Comparison of ENCODE assay signal across 38 cellular contexts in genomic region chr1:233065655-233066054, GRCh38.
"Had no signal": no experiment of that assay in that cellular context is flagged by ENCODE, and none has a peak within 500 bp of the region (broad histone marks: within the 10 kb centered on the region; RNA-seq: fewer than 3 reads in every experiment).

No MANE protein-coding gene starts in this region.

- H3K4me1 Mint-ChIP-seq: activated CD4-positive, alpha-beta T cell treated with anti-CD3 and anti-CD28 coated beads for 36 hours; activated naive CD8-positive, alpha-beta T cell treated with anti-CD3 and anti-CD28 coated beads for 36 hours; mesothelial cell of epicardium; naive B cell; stimulated activated memory B cell treated with anti-CD40 and anti-IgM and Interleukin-4, amounts not matched to agents 10 μg/mL and 1 μg/mL and 100 μg/mL, for 72 hours; stimulated activated naive CD8-positive, alpha-beta T cell treated with anti-CD3 and anti-CD28 coated beads, Interleukin-15, amount 100 ng/mL, for 72 hours had no signal

- H3K4me3 Mint-ChIP-seq: activated CD4-positive, alpha-beta T cell treated with anti-CD3 and anti-CD28 coated beads for 36 hours; activated naive CD4-positive, alpha-beta T cell treated with anti-CD3 and anti-CD28 coated beads for 36 hours; activated naive CD8-positive, alpha-beta T cell treated with anti-CD3 and anti-CD28 coated beads for 36 hours; activated T-helper 1 cell treated with anti-CD3 and anti-CD28 coated beads, Interleukin-12 subunit alpha, Interleukin-12 subunit beta, Interleukin-2, Interleukin-4 antibody, amounts not matched to agents 30 ng/mL and 10 ng/mL and 1 ng/mL, durations not matched to agents 14 hours and 24 hours and 36 hours; mesothelial cell of epicardium; nephron progenitor cell; stimulated activated memory B cell treated with anti-CD40 and anti-IgM and Interleukin-4, amounts not matched to agents 10 μg/mL and 1 μg/mL and 100 μg/mL, for 72 hours; stimulated activated naive CD8-positive, alpha-beta T cell treated with anti-CD3 and anti-CD28 coated beads, Interleukin-15, amount 100 ng/mL, for 72 hours; type B pancreatic cell had no signal

- H3K27me3 ChIP-seq: adrenal gland, body of pancreas, cardiac muscle cell, colonic mucosa, gastroesophageal sphincter, ovary, vagina had no signal

- H3K27ac ChIP-seq: adrenal gland, body of pancreas, cardiac muscle cell, colonic mucosa, gastroesophageal sphincter, ovary, prostate gland, skin epidermis, vagina had no signal

- FAIRE-seq: keratinocyte had no signal

- H3K27ac Mint-ChIP-seq: activated CD4-positive, alpha-beta T cell treated with anti-CD3 and anti-CD28 coated beads for 36 hours; activated naive CD4-positive, alpha-beta T cell treated with anti-CD3 and anti-CD28 coated beads for 36 hours; activated naive CD8-positive, alpha-beta T cell treated with anti-CD3 and anti-CD28 coated beads for 36 hours; activated T-helper 1 cell treated with anti-CD3 and anti-CD28 coated beads, Interleukin-12 subunit alpha, Interleukin-12 subunit beta, Interleukin-2, Interleukin-4 antibody, amounts not matched to agents 30 ng/mL and 10 ng/mL and 1 ng/mL, durations not matched to agents 14 hours and 24 hours and 36 hours; mesothelial cell of epicardium; nephron progenitor cell; stimulated activated memory B cell treated with anti-CD40 and anti-IgM and Interleukin-4, amounts not matched to agents 10 μg/mL and 1 μg/mL and 100 μg/mL, for 72 hours; stimulated activated naive CD8-positive, alpha-beta T cell treated with anti-CD3 and anti-CD28 coated beads, Interleukin-15, amount 100 ng/mL, for 72 hours; type B pancreatic cell had no signal

- H3K27me3 Mint-ChIP-seq: activated CD4-positive, alpha-beta T cell treated with anti-CD3 and anti-CD28 coated beads for 36 hours; activated naive CD8-positive, alpha-beta T cell treated with anti-CD3 and anti-CD28 coated beads for 36 hours; naive B cell; stimulated activated memory B cell treated with anti-CD40 and anti-IgM and Interleukin-4, amounts not matched to agents 10 μg/mL and 1 μg/mL and 100 μg/mL, for 72 hours; stimulated activated naive CD8-positive, alpha-beta T cell treated with anti-CD3 and anti-CD28 coated beads, Interleukin-15, amount 100 ng/mL, for 72 hours; type B pancreatic cell had no signal

- H3K36me3 ChIP-seq: adrenal gland, cardiac muscle cell, colonic mucosa, gastroesophageal sphincter, ovary, prostate gland, vagina had no signal

- H3K4me3 ChIP-seq: adrenal gland, body of pancreas, cardiac muscle cell, colonic mucosa, gastroesophageal sphincter, ovary, prostate gland, skin epidermis, vagina had no signal

- H3K9me3 Mint-ChIP-seq: activated naive CD4-positive, alpha-beta T cell treated with anti-CD3 and anti-CD28 coated beads for 36 hours; type B pancreatic cell had no signal

- DNase-seq: activated CD4-positive, alpha-beta T cell treated with anti-CD3 and anti-CD28 coated beads for 36 hours; activated CD4-positive, alpha-beta T cell treated with anti-CD3 and anti-CD28 coated beads, Interleukin-2, amount 50 U/mL, for 48 hours; activated CD4-positive, CD25-positive, alpha-beta regulatory T cell; activated CD8-positive, alpha-beta memory T cell treated with anti-CD3 and anti-CD28 coated beads for 24 hours; activated CD8-positive, alpha-beta memory T cell treated with anti-CD3 and anti-CD28 coated beads, Interleukin-2, amount 50 U/mL, for 4 hours; activated effector memory CD4-positive, alpha-beta T cell treated with anti-CD3 and anti-CD28 coated beads, Interleukin-2, amount 50 U/mL, for 16 hours; activated naive CD4-positive, alpha-beta T cell treated with anti-CD3 and anti-CD28 coated beads for 36 hours; activated naive CD8-positive, alpha-beta T cell treated with anti-CD3 and anti-CD28 coated beads for 36 hours; activated T-cell treated with anti-CD3 and anti-CD28 coated beads, Interleukin-2, amount 50 U/mL, for 1 hour; adrenal gland; aorta; body of pancreas; cerebellar nuclear complex; colonic mucosa; effector CD8-positive, alpha-beta T cell; hippocampal formation; left cardiac atrium; left ventricle myocardium superior; naive B cell; nephron progenitor cell; ovary; retina; stimulated activated CD4-positive, alpha-beta T cell treated with anti-CD3 and anti-CD28 coated beads, Interleukin-4, amount 100 ng/mL, for 4 hours; stimulated activated CD8-positive, alpha-beta memory T cell treated with anti-CD3 and anti-CD28 coated beads, Interleukin-4, amount 100 ng/mL, for 48 hours; stimulated activated naive CD8-positive, alpha-beta T cell treated with anti-CD3 and anti-CD28 coated beads, Interleukin-15, amount 100 ng/mL, for 72 hours; substantia nigra; T-helper 2 cell had no signal

- ATAC-seq: activated CD4-positive, alpha-beta T cell treated with anti-CD3 and anti-CD28 coated beads for 36 hours; body of pancreas; gastroesophageal sphincter; left cardiac atrium; left ventricle myocardium superior; sciatic nerve; stimulated activated memory B cell treated with anti-CD40 and anti-IgM and Interleukin-4, amounts not matched to agents 10 μg/mL and 1 μg/mL and 100 μg/mL, for 72 hours; stimulated activated naive CD8-positive, alpha-beta T cell treated with anti-CD3 and anti-CD28 coated beads, Interleukin-15, amount 100 ng/mL, for 72 hours had no signal

- H3K9me3 ChIP-seq: adrenal gland, colonic mucosa, gastroesophageal sphincter, prostate gland, vagina had no signal

- H3K4me1 ChIP-seq: adrenal gland, body of pancreas, colonic mucosa, gastroesophageal sphincter, prostate gland, vagina had no signal
